ENCODE assay signal across 9 cellular contexts in the genomic region with DNA sequence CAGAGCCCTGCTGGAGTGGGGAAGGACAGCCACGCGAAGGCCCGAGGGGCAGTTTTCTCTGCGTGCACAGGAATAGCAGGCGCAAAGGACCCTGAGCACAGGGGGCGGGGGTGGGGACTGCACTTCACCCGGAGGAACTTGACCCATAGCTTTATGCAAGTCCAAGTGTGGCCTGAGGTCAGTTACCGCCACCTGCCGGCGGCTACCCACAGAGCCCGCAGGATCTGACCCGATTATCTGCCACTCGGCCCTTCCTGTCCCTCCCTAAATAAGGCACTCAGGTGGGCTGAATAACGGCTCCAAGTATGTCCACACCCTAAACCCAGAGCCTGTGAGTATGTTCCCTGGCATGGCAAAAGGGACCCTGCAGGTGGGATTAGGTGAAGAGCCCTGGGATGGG.
A peak's percentile ranks its signal among the peaks of the same experiment; 100 is the strongest.
DNase-seq lines count a peak whose midpoint lies in the region; ATAC-seq and TF ChIP-seq lines count a peak whose summit lies in the region.
"Had no signal": no experiment of that assay in that cellular context is flagged by ENCODE, and none has a peak within 500 bp of the region (broad histone marks: within the 10 kb centered on the region; RNA-seq: fewer than 3 reads in every experiment).

No MANE protein-coding gene starts in this region.

- DNase-seq in GM13977 (ENCODE audit: low spot score) (peak; percentile 67), Right ventricle myocardium inferior (ENCODE audit: missing footprints) (peak; percentile 80), posterior vena cava (ENCODE audit: low spot score) (peak; percentile 85), putamen (ENCODE audit: low spot score) (no peak), KBM-7 (no peak), dedifferentiated amniotic fluid mesenchymal stem cell (ENCODE audit: extremely low spot score) (no peak)
- DNase-seq: GDM1 had no signal

- H3K79me2 ChIP-seq in OCI-LY3 (ENCODE audit: low read length), result no peaks in the 10 kb centered on the region

- H3K36me3 ChIP-seq in OCI-LY3 (replicated peaks; ENCODE audit: low read depth, low read length), result no peaks in the 10 kb centered on the region

- peak; percentile 62 for TF ChIP-seq CTCF in GM13977 (IDR thresholded peaks at IDR 0.05; ENCODE audit: extremely low read depth, insufficient read depth, missing control alignments)
- peak; percentile 69 for TF ChIP-seq CTCF in OCI-LY3 (IDR thresholded peaks at IDR 0.05; ENCODE audit: low read depth, low read length)

- intact Hi-C loops in Right ventricle myocardium inferior (cut with DNase I) (loop anchor here (1.0 to 5.0 kb wide), 3 partner anchors 204 to 536 kb away; no protein-coding TSS in a partner anchor), posterior vena cava (cut with DNase I) (loop anchor here in 1 of 2 donors (5.0 kb wide), 1 partner anchor 286 kb away; no protein-coding TSS in a partner anchor)

- no peak overlapping the region for H3K27ac ChIP-seq in OCI-LY3 (ENCODE audit: low read length)

- in situ Hi-C loops in GM13977 (cut with MboI; ENCODE audit: low pct_unique_long_range_greater_than_20kb, low sequenced_read_pairs, unreplicated experiment), result no loop called here
- in situ Hi-C loops in KBM-7 (cut with MboI; ENCODE audit: low pct_unique_long_range_greater_than_20kb, low sequenced_read_pairs), result no loop called here

- H3K27me3 ChIP-seq in OCI-LY3 (ENCODE audit: low read depth, low read length), result no peaks in the 10 kb centered on the region

- peaks cover 9% of the 10 kb centered on the region for H3K4me1 ChIP-seq in OCI-LY3 (ENCODE audit: low read length)

- H3K4me3 ChIP-seq in OCI-LY3 (ENCODE audit: low read length), result no peak overlapping the region

- no peaks in the 10 kb centered on the region for H4K20me1 ChIP-seq in OCI-LY3 (ENCODE audit: insufficient read depth, low read length)

- no peak overlapping the region for H3K9ac ChIP-seq in OCI-LY3 (ENCODE audit: low read length)

- no peaks in the 10 kb centered on the region for H3K9me3 ChIP-seq in OCI-LY3 (ENCODE audit: insufficient read depth, low read length)

- H2AFZ ChIP-seq in OCI-LY3 (ENCODE audit: low read depth, low read length), result no peak overlapping the region

- ATAC-seq in Right ventricle myocardium inferior (peak; percentile 61), HG02759 (IDR thresholded peaks at IDR 0.05; ENCODE audit: unreplicated experiment) (no peak)

- no peak overlapping the region for H3K4me2 ChIP-seq in OCI-LY3 (ENCODE audit: low read length)

Comparison
In these comparisons a context has a peak if more than half of its experiments do, and no peak if none do; other contexts are left out.
1. DNase-seq: peak in GM13977 (single experiment), Right ventricle myocardium inferior (single experiment) and posterior vena cava (single experiment); none in putamen (single experiment), KBM-7 (single experiment) and dedifferentiated amniotic fluid mesenchymal stem cell (single experiment).